ENCODE assay signal across 1 cellular context in the genomic region with DNA sequence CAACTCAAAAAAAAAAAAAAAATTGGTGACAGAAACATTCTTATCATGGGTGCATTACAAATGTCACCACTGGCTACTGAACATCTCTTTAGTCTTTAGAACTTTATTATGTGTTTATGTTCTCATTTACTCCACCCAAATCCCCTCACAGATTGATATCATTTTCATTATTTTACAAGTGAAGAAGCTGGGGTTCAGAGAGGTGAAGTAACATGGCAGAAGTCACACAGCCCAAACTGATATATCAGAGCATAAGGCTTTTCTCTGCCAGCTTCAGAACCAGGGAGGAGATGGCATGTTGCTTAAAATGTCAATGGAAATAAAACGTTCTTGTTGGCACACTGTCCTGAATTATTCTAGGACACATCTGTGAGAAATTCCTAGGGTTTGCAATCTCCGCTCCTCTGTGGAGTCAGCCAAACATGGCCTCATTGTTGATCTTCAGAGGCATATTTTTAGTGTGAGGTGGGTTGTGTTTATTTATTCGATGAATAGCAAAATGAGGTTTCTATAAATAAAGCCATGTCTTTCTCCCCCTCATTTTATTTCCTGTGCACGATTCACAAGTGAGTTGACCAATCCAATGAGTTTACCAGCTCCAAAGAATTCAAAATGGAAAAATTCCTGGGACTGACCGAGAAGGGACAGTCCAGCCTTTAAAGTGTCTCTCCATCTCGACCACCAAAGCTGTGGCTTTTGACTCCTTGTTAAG.
TF ChIP-seq lines count a peak whose summit lies in the region.

No MANE protein-coding gene starts in this region.

TF ChIP-seq in IMR-90, 13 proteins besides CTCF, POLR2A, EP300 and RAD21 (continued from another document):
- TF ChIP-seq, protein P1, sequence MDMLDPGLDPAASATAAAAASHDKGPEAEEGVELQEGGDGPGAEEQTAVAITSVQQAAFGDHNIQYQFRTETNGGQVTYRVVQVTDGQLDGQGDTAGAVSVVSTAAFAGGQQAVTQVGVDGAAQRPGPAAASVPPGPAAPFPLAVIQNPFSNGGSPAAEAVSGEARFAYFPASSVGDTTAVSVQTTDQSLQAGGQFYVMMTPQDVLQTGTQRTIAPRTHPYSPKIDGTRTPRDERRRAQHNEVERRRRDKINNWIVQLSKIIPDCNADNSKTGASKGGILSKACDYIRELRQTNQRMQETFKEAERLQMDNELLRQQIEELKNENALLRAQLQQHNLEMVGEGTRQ (IDR thresholded peaks at IDR 0.05; ENCODE audit: low read depth, low read length): no peak
- TF ChIP-seq CEBPB (IDR thresholded peaks at IDR 0.05; ENCODE audit: low read depth, low read length): peak; percentile 86
- peak; percentile 75 for TF ChIP-seq RCOR1 (IDR thresholded peaks at IDR 0.05; ENCODE audit: insufficient replicate concordance, low read length)
- 0 out of 2 replicates have a peak, but pooled peaks have one; percentile 28 for TF ChIP-seq MAFK (IDR thresholded peaks at IDR 0.05; ENCODE audit: low read depth, low read length)
- TF ChIP-seq BHLHE40 (IDR thresholded peaks at IDR 0.05; ENCODE audit: low read depth, low read length): peak; percentile 85
TF ChIP-seq in IMR-90: peak in this region for 6.
